21 cellular contexts compared by ENCODE assay signal in genomic region chr5:41738695-41739354, GRCh38.
DNase-seq lines count a peak whose midpoint lies in the region; ATAC-seq, FAIRE-seq and TF ChIP-seq lines count a peak whose summit lies in the region.
"Had no signal": no experiment of that assay in that cellular context is flagged by ENCODE, and none has a peak within 500 bp of the region (broad histone marks: within the 10 kb centered on the region; RNA-seq: fewer than 3 reads in every experiment).

No MANE protein-coding gene starts in this region.

- no peak for TF ChIP-seq RAD21 in HepG2 (CRISPR knock-in tag; IDR thresholded peaks at IDR 0.05)

- WGBS in HepG2 (ENCODE audit: low lambda C conversion rate) = 26% methylated on average over 3 of the region's 3 CpGs
- WGBS in right lobe of liver (ENCODE audit: insufficient coverage, low coverage, low lambda C conversion rate, missing lambda C conversion rate) = 50% methylated on average over 3 of the region's 3 CpGs
- WGBS in GM23248 (ENCODE audit: low coverage in 1 of 2, low lambda C conversion rate in 2 of 2, missing lambda C conversion rate in 2 of 2), 2 experiments = 98 to 99% methylated on average over 3 of the region's 3 CpGs

- H3K27me3 ChIP-seq in HepG2 (ENCODE audit: control insufficient read depth in 1 of 2, insufficient read depth in 2 of 2, low read length in 2 of 2) (no peaks in the 10 kb centered on the region; a peak in 1 of 5 replicates), right lobe of liver (no peaks in the 10 kb centered on the region), bronchial epithelial cell (ENCODE audit: control insufficient read depth, insufficient read depth, low read length) (no peaks in the 10 kb centered on the region), GM23248 (replicated peaks; ENCODE audit: insufficient read depth) (no peaks in the 10 kb centered on the region)
- H3K27me3 ChIP-seq: BLaER1, SJCRH30 had no signal

- CTCF ChIA-PET in HepG2 (lab: Yijun Ruan, JAX; ENCODE audit: low intra/inter-chr PET ratio, low total read pairs) = no interaction called here

- no peaks in the 10 kb centered on the region for H3K27me3 Mint-ChIP-seq in progenitor cell of endocrine pancreas

- no peak for TF ChIP-seq CTCF in HepG2 (CRISPR knock-in tag; IDR thresholded peaks at IDR 0.05)
- TF ChIP-seq CTCF in right lobe of liver (IDR thresholded peaks at IDR 0.05) = no peak
- no peak for TF ChIP-seq CTCF in bronchial epithelial cell (IDR thresholded peaks at IDR 0.05; ENCODE audit: insufficient read depth, low read length, severe bottlenecking)
- TF ChIP-seq CTCF in progenitor cell of endocrine pancreas (IDR thresholded peaks at IDR 0.05; ENCODE audit: unreplicated experiment) = no peak

- H3K4me1 ChIP-seq in HepG2 (ENCODE audit: insufficient read depth, low read length) (no peaks in the 10 kb centered on the region), right lobe of liver (no peaks in the 10 kb centered on the region), GM23248 (ENCODE audit: insufficient read depth) (no peaks in the 10 kb centered on the region)
- H3K4me1 ChIP-seq: BLaER1, SJCRH30 had no signal

- no peaks in the 10 kb centered on the region for H3F3A ChIP-seq in GM23248 (ENCODE audit: insufficient read depth)

- H3K9me2 ChIP-seq in GM23248 (ENCODE audit: insufficient read depth) = no peaks in the 10 kb centered on the region; the same call in 1 of the 2 replicates

- H2AFZ ChIP-seq in HepG2 (ENCODE audit: low read length) (no peak overlapping the region), GM23248 (no peak overlapping the region)

- no peak overlapping the region for H3K27ac ChIP-seq in HepG2 (ENCODE audit: extremely low read length, insufficient read depth, low read length)
- H3K27ac ChIP-seq in right lobe of liver = no peak overlapping the region
- H3K27ac ChIP-seq in GM23248 = no peak overlapping the region
- H3K27ac ChIP-seq: BLaER1, SJCRH30 had no signal

- no peak overlapping the region for H3K4me3 Mint-ChIP-seq in progenitor cell of endocrine pancreas (ENCODE audit: low read depth)
- H3K4me3 Mint-ChIP-seq: CD8-positive, alpha-beta T cell had no signal

- H3K79me2 ChIP-seq in HepG2 (ENCODE audit: insufficient read depth, low read length) (no peaks in the 10 kb centered on the region), GM23248 (ENCODE audit: insufficient read depth) (no peaks in the 10 kb centered on the region)

- peak overlapping the region; percentile 40 for H3K27ac Mint-ChIP-seq in progenitor cell of endocrine pancreas
- H3K27ac Mint-ChIP-seq: CD8-positive, alpha-beta T cell had no signal

- peaks cover 3% of the 10 kb centered on the region for H3K4me1 Mint-ChIP-seq in progenitor cell of endocrine pancreas (ENCODE audit: low read depth)

- BruUV-seq in HepG2 (replicated peaks; lab: Mats Ljungman, UMichigan) = no TSS peak

- in situ Hi-C loops in HepG2 (cut with HindIII; ENCODE audit: extremely low pct_ligation_motif_present, low pct_unique_long_range_greater_than_20kb) = no loop called here
- in situ Hi-C loops in GM23248 (cut with MboI) = no loop called here

- no peak overlapping the region for H3K9ac ChIP-seq in HepG2 (ENCODE audit: insufficient read depth, low read depth, low read length)
- no peak overlapping the region for H3K9ac ChIP-seq in GM23248
- H3K9ac ChIP-seq: BLaER1 had no signal

- H3K9me3 Mint-ChIP-seq in progenitor cell of endocrine pancreas (ENCODE audit: low read depth) = peaks cover 4% of the 10 kb centered on the region
- H3K9me3 Mint-ChIP-seq: CD8-positive, alpha-beta T cell had no signal

- H3K36me3 Mint-ChIP-seq in progenitor cell of endocrine pancreas (ENCODE audit: insufficient read depth) = peaks cover 22% of the 10 kb centered on the region

- no peaks in the 10 kb centered on the region for H4K20me1 ChIP-seq in HepG2 (ENCODE audit: insufficient read depth, low read length)
- no peaks in the 10 kb centered on the region for H4K20me1 ChIP-seq in GM23248 (ENCODE audit: insufficient read depth)
- H4K20me1 ChIP-seq: BLaER1 had no signal

- H3K4me3 ChIP-seq in HepG2 (replicated peaks in 1 of 3; ENCODE audit: insufficient read depth in 1 of 3, low read depth in 2 of 3, low read length in 3 of 3) (no peak overlapping the region), right lobe of liver (no peak overlapping the region), bronchial epithelial cell (ENCODE audit: low read depth, low read length) (no peak overlapping the region), GM23248 (no peak overlapping the region)
- H3K4me3 ChIP-seq: BLaER1, SJCRH30 had no signal

- ATAC-seq in HepG2 (no peak), right lobe of liver (no peak)
- ATAC-seq in activated CD4-positive, CD25-positive, alpha-beta regulatory T cell treated with anti-CD3 and anti-CD28 coated beads, Interleukin-2, amount 50 U/mL, for 24 hours = no peak
- ATAC-seq: CD8-positive, alpha-beta T cell had no signal

- DNase-seq in HepG2 (ENCODE audit: low spot score) (no peak), right lobe of liver (no peak), OCI-M1 (lab: John Stamatoyannopoulos, UW) (peak; percentile 84), bronchial epithelial cell (ENCODE audit: low read depth) (peak; percentile 4), progenitor cell of endocrine pancreas (ENCODE audit: low spot score, unreplicated experiment) (no peak), C1 segment of cervical spinal cord (lab: John Stamatoyannopoulos, UW) (no peak), GM23248 (no peak)
- DNase-seq: ACHN; CD8-positive, alpha-beta T cell; DMS53; GDM1; KBM-7; NCI-H1417; NCI-H1930; NCI-H69; SJCRH30; T-helper 1 cell had no signal

- intact Hi-C loops in HepG2 (cut with micrococcal nuclease; ENCODE audit: unreplicated experiment) (no loop called here), right lobe of liver (cut with DNase I) (no loop called here)

- H3K9me3 ChIP-seq in HepG2 (ENCODE audit: low read length) (no peaks in the 10 kb centered on the region), right lobe of liver (no peaks in the 10 kb centered on the region), GM23248 (ENCODE audit: low read depth) (no peaks in the 10 kb centered on the region)
- H3K9me3 ChIP-seq: BLaER1, SJCRH30 had no signal

- no peak for FAIRE-seq in HepG2 (lab: Jason Lieb, UNC)
- no peak for FAIRE-seq in bronchial epithelial cell (lab: Jason Lieb, UNC)
- FAIRE-seq: D721Med, RCC 7860 had no signal

- no peaks in the 10 kb centered on the region for H3K36me3 ChIP-seq in HepG2 (replicated peaks in 1 of 2; ENCODE audit: control insufficient read depth in 1 of 2, insufficient read depth in 2 of 2, low read length in 2 of 2)
- H3K36me3 ChIP-seq in right lobe of liver = no peaks in the 10 kb centered on the region
- no peaks in the 10 kb centered on the region for H3K36me3 ChIP-seq in bronchial epithelial cell (ENCODE audit: control insufficient read depth, insufficient read depth, low read length)
- H3K36me3 ChIP-seq in GM23248 (ENCODE audit: low read depth) = no peaks in the 10 kb centered on the region

- H3K4me2 ChIP-seq in HepG2 (ENCODE audit: low read depth, low read length) (no peak overlapping the region), GM23248 (ENCODE audit: unreplicated experiment) (no peak overlapping the region)
- H3K4me2 ChIP-seq: BLaER1 had no signal

- POLR2A ChIA-PET in HepG2 (lab: Yijun Ruan, JAX) = no interaction called here

- TF ChIP-seq EP300 in HepG2 (IDR thresholded peaks at IDR 0.05; ENCODE audit: low read depth in 2 of 2, low read length in 2 of 2) (no peak), HepG2 (CRISPR knock-in tag; IDR thresholded peaks at IDR 0.05; ENCODE audit: borderline replicate concordance) (no peak)

- TF ChIP-seq POLR2A in HepG2 (IDR thresholded peaks at IDR 0.05; ENCODE audit: insufficient read depth in 1 of 2, low read depth in 2 of 2, low read length in 2 of 2) (no peak), right lobe of liver (IDR thresholded peaks at IDR 0.05) (no peak)

TF ChIP-seq in HepG2, 621 proteins besides CTCF, POLR2A, EP300 and RAD21:
- TF ChIP-seq ZNF639 (CRISPR knock-in tag; conservative IDR thresholded peaks at IDR 0.05) (no peak), CREB1 (IDR thresholded peaks at IDR 0.05) (0 out of 2 replicates have a peak, but pooled peaks have one; percentile 27), CREB1 (CRISPR knock-in tag; IDR thresholded peaks at IDR 0.05) (no peak), DMAP1 (CRISPR knock-in tag; IDR thresholded peaks at IDR 0.05) (no peak), SPEN (CRISPR knock-in tag; IDR thresholded peaks at IDR 0.05; ENCODE audit: low read depth) (no peak)

Comparison
In these comparisons a context has a peak if more than half of its experiments do, and no peak if none do; other contexts are left out.
1. DNase-seq: peak in OCI-M1 (single experiment) and bronchial epithelial cell (single experiment); none in HepG2 (single experiment), right lobe of liver (0 of 3), progenitor cell of endocrine pancreas (single experiment), C1 segment of cervical spinal cord (0 of 14) and GM23248 (single experiment).